In genomic region chr17:29178750-29179231, GRCh38 we compare ENCODE assay signal across 8 cellular contexts.
DNase-seq lines count a peak whose midpoint lies in the region; FAIRE-seq and TF ChIP-seq lines count a peak whose summit lies in the region.

No MANE protein-coding gene starts in this region.

- no peak for TF ChIP-seq CTCF in nephron (IDR thresholded peaks at IDR 0.05; ENCODE audit: unreplicated experiment in 3 of 3)

- in situ Hi-C loops in KBM-7 (cut with MboI; ENCODE audit: low pct_unique_long_range_greater_than_20kb, low sequenced_read_pairs) = no loop called here

- H3K36me3 Mint-ChIP-seq in nephron (ENCODE audit: low read depth) = no peaks in the 10 kb centered on the region

- peaks cover 11% of the 10 kb centered on the region for H3K27me3 Mint-ChIP-seq in nephron (ENCODE audit: low read depth)

- H3K4me1 ChIP-seq in endocrine pancreas (ENCODE audit: control insufficient read depth, insufficient read depth, low read length) = peaks cover 3% of the 10 kb centered on the region

- H3K4me1 Mint-ChIP-seq in nephron = peaks cover 29% of the 10 kb centered on the region

- peak overlapping the region; percentile 57 for H3K9ac ChIP-seq in endocrine pancreas (ENCODE audit: control insufficient read depth, insufficient read depth, low read length)

- no peaks in the 10 kb centered on the region for H3K36me3 ChIP-seq in endocrine pancreas (ENCODE audit: control insufficient read depth, insufficient read depth, low read length)

- H3K27me3 ChIP-seq in endocrine pancreas (ENCODE audit: control insufficient read depth, insufficient read depth, low read length) = no peaks in the 10 kb centered on the region

- FAIRE-seq in H54 (lab: Jason Lieb, UNC) = no peak

- H3K9me3 Mint-ChIP-seq in nephron = peaks cover 4% of the 10 kb centered on the region

- no peak overlapping the region for H3K4me3 ChIP-seq in endocrine pancreas (ENCODE audit: control insufficient read depth, insufficient read depth, low read length)

- DNase-seq in AG20443 (ENCODE audit: low spot score) (peak; percentile 9), NCI-H510A (lab: John Stamatoyannopoulos, UW) (peak; percentile 29), MV-4-11 (lab: John Stamatoyannopoulos, UW) (no peak), KBM-7 (no peak), NCI-H1417 treated with DMSO at 0.1 percent for 48 hours (lab: John Stamatoyannopoulos, UW) (no peak), H54 (ENCODE audit: insufficient read length, low spot score) (no peak)

- TF ChIP-seq POLR2A in H54 (IDR thresholded peaks at IDR 0.05; ENCODE audit: low read depth, low read length) = no peak

- peak overlapping the region; percentile 79 to 88 (median 87) for H3K27ac Mint-ChIP-seq in nephron

- H3K4me3 Mint-ChIP-seq in nephron = peak overlapping the region; percentile 81 to 85 (median 84)

- H3K9me3 ChIP-seq in endocrine pancreas (ENCODE audit: control insufficient read depth, low read length) = no peaks in the 10 kb centered on the region

Comparison
In these comparisons a context has a peak if more than half of its experiments do, and no peak if none do; other contexts are left out.
1. DNase-seq: peak in AG20443 (single experiment) and NCI-H510A (single experiment); none in MV-4-11 (single experiment), KBM-7 (single experiment), NCI-H1417 treated with DMSO at 0.1 percent for 48 hours (single experiment) and H54 (single experiment).